In genomic region chr5:74638776-74639537, GRCh38 we compare ENCODE assay signal across 8 cellular contexts. TPM values are rescaled to one million over a fixed set of nuclear protein-coding genes. Genes with fewer than 3 reads are reported as not detected.
A peak's percentile ranks its signal among the peaks of the same experiment; 100 is the strongest.
DNase-seq lines count a peak whose midpoint lies in the region; ATAC-seq and TF ChIP-seq lines count a peak whose summit lies in the region.

No MANE protein-coding gene starts in this region.

- peak overlapping the region in 5 of 6 donors; percentile 14 to 86 (median 59) for H3K27ac Mint-ChIP-seq in naive B cell

- peak overlapping the region; percentile 84 to 96 (median 96) for H3K4me3 Mint-ChIP-seq in naive B cell

- no peaks in the 10 kb centered on the region for H3K9me3 Mint-ChIP-seq in naive B cell

- peaks cover 5 to 9% of the 10 kb centered on the region in 2 donors for H3K36me3 Mint-ChIP-seq in naive B cell

- H3K4me1 Mint-ChIP-seq in naive B cell: peaks cover 34 to 43% (median 38%) of the 10 kb centered on the region in 3 donors

- TF ChIP-seq CTCF in GM12865 (IDR thresholded peaks at IDR 0.05; ENCODE audit: insufficient read depth, low read depth, low read length, missing control alignments): no peak
- no peak for TF ChIP-seq CTCF in cardiac fibroblast (IDR thresholded peaks at IDR 0.05; ENCODE audit: low read depth, low read length)

- peak; percentile 26 for ATAC-seq in GM21447 (IDR thresholded peaks at IDR 0.05; ENCODE audit: unreplicated experiment)
- ATAC-seq in naive B cell (ENCODE audit: low read depth in 2 of 2): no peak
- ATAC-seq in GM19324 (IDR thresholded peaks at IDR 0.05; ENCODE audit: low FRiP score, unreplicated experiment): no peak

- DNase-seq in GM12865 (ENCODE audit: low read depth) (peak; percentile 87), LoVo (ENCODE audit: low spot score) (peak; percentile 36), cardiac fibroblast (ENCODE audit: low read depth in 2 of 2) (peak; percentile 54 to 75), naive B cell (no peak), NCI-H2196 treated with DMSO at 0.1 percent for 48 hours (lab: John Stamatoyannopoulos, UW; ENCODE audit: unreplicated experiment) (no peak), NCI-H187 treated with DMSO at 0.1 percent for 48 hours (lab: John Stamatoyannopoulos, UW) (no peak)

- H3K4me3 ChIP-seq in GM12865 (ENCODE audit: low read depth, low read length) (peak overlapping the region; percentile 73), cardiac fibroblast (replicated peaks in 1 of 2; ENCODE audit: low read depth in 2 of 2, low read length in 2 of 2) (peak overlapping the region; percentile 79 to 98)

- H3K27me3 Mint-ChIP-seq in naive B cell: peaks cover 0 to 28% (median 5%) of the 10 kb centered on the region in 3 donors

RNA-seq across cellular contexts. Expression of gene ENC1, which starts 1.6 kb away (rescaled TPM):
- 10 to 100 TPM in 1 of 6 donors, 1 to 10 TPM in 5; 3.3 to 10.3 (median 4.9) TPM for polyA plus RNA-seq in naive B cell (ENCODE audit: low read depth in 6 of 6)

RNA-seq across cellular contexts. Expression of gene HEXB, which starts 46.1 kb away (rescaled TPM):
- polyA plus RNA-seq in naive B cell (ENCODE audit: low read depth in 6 of 6): 10 to 100 TPM; 62.4 to 87.8 (median 69.8) TPM

Comparison
In these comparisons a context has a peak if more than half of its experiments do, and no peak if none do; other contexts are left out.
1. DNase-seq: peak in GM12865 (single experiment), LoVo (single experiment) and cardiac fibroblast (2 of 2); none in naive B cell (single experiment), NCI-H2196 treated with DMSO at 0.1 percent for 48 hours (single experiment) and NCI-H187 treated with DMSO at 0.1 percent for 48 hours (single experiment).